17 cellular contexts compared by ENCODE assay signal in genomic region chr2:232133078-232133477, GRCh38.
DNase-seq lines count a peak whose midpoint lies in the region; ATAC-seq and TF ChIP-seq lines count a peak whose summit lies in the region.
"Had no signal": no experiment of that assay in that cellular context is flagged by ENCODE, and none has a peak within 500 bp of the region (broad histone marks: within the 10 kb centered on the region; RNA-seq: fewer than 3 reads in every experiment).

No MANE protein-coding gene starts in this region.

- no peak overlapping the region for H3K4me2 ChIP-seq in OCI-LY7 (ENCODE audit: low read length)

- no peaks in the 10 kb centered on the region for H3K9me3 ChIP-seq in cardiac muscle cell (ENCODE audit: low read depth)
- H3K9me3 ChIP-seq in OCI-LY7 (ENCODE audit: low read length) = no peaks in the 10 kb centered on the region
- no peaks in the 10 kb centered on the region for H3K9me3 ChIP-seq in esophagus squamous epithelium
- H3K9me3 ChIP-seq in right atrium auricular region = no peaks in the 10 kb centered on the region
- H3K9me3 ChIP-seq: body of pancreas had no signal

- BruUV-seq in OCI-LY7 (replicated peaks; lab: Mats Ljungman, UMichigan) = no TSS peak

- no peak for TF ChIP-seq POLR2A in esophagus squamous epithelium (IDR thresholded peaks at IDR 0.05)

- H3K27me3 ChIP-seq in cardiac muscle cell = no peaks in the 10 kb centered on the region
- H3K27me3 ChIP-seq in esophagus squamous epithelium = no peaks in the 10 kb centered on the region
- H3K27me3 ChIP-seq in right atrium auricular region = no peaks in the 10 kb centered on the region
- H3K27me3 ChIP-seq: body of pancreas had no signal

- H3K27me3 Mint-ChIP-seq in type B pancreatic cell = no peaks in the 10 kb centered on the region

- POLR2A ChIA-PET in OCI-LY7 (lab: Charles Lee) = no interaction called here

- CTCF ChIA-PET in OCI-LY7 (lab: Charles Lee; ENCODE audit: unreplicated experiment) = no interaction called here

- H2AFZ ChIP-seq in OCI-LY7 (ENCODE audit: low read length) = no peak overlapping the region

- H4K20me1 ChIP-seq in OCI-LY7 (ENCODE audit: insufficient read depth, low read length) = no peaks in the 10 kb centered on the region

- H3K4me1 Mint-ChIP-seq in type B pancreatic cell (ENCODE audit: unreplicated experiment) = peaks cover 4% of the 10 kb centered on the region

- H3K36me3 ChIP-seq in cardiac muscle cell (no peaks in the 10 kb centered on the region), OCI-LY7 (ENCODE audit: insufficient read depth, low read length) (no peaks in the 10 kb centered on the region), esophagus squamous epithelium (peaks cover 0 to 43% (median 0%) of the 10 kb centered on the region in 3 donors), right atrium auricular region (peaks cover 21% of the 10 kb centered on the region)

- H3K79me2 ChIP-seq in OCI-LY7 (ENCODE audit: insufficient read depth, low read depth, low read length) = no peaks in the 10 kb centered on the region

- no peaks in the 10 kb centered on the region for H3K9me3 Mint-ChIP-seq in type B pancreatic cell

- no peak for ATAC-seq in HG02678 (IDR thresholded peaks at IDR 0.05; ENCODE audit: unreplicated experiment)
- ATAC-seq: body of pancreas had no signal

- DNase-seq in cardiac muscle cell (ENCODE audit: low read depth in 1 of 2, low spot score in 1 of 2) (no peak), cardiac septum (ENCODE audit: low spot score) (no peak), OCI-LY7 (ENCODE audit: low spot score) (no peak), fibroblast of pulmonary artery (ENCODE audit: low read depth) (no peak), type B pancreatic cell (ENCODE audit: extremely low spot score, unreplicated experiment) (no peak), esophagus squamous epithelium (lab: John Stamatoyannopoulos, UW) (no peak), right atrium auricular region (ENCODE audit: low spot score) (no peak)
- DNase-seq: activated CD4-positive, alpha-beta T cell treated with anti-CD3 and anti-CD28 coated beads for 4 hours; body of pancreas; DMS79 treated with DMSO at 0.1 percent for 48 hours; KBM-7; NCI-H2081; stimulated activated CD4-positive, alpha-beta T cell treated with anti-CD3 and anti-CD28 coated beads, Interleukin-4, amount 100 ng/mL, for 4 hours; stimulated activated naive CD4-positive, alpha-beta T cell; SW 1271 had no signal

- H3K27ac Mint-ChIP-seq in type B pancreatic cell = no peak overlapping the region

- peaks cover 17% of the 10 kb centered on the region for H3K36me3 Mint-ChIP-seq in type B pancreatic cell

- no peak overlapping the region for H3K4me3 Mint-ChIP-seq in type B pancreatic cell

- H3K4me1 ChIP-seq in cardiac muscle cell (ENCODE audit: low read depth) = no peaks in the 10 kb centered on the region
- H3K4me1 ChIP-seq in OCI-LY7 (ENCODE audit: insufficient read depth, low read length, poor library complexity, severe bottlenecking) = peaks cover 14% of the 10 kb centered on the region
- peaks cover 0 to 33% (median 7%) of the 10 kb centered on the region in 3 donors for H3K4me1 ChIP-seq in esophagus squamous epithelium
- H3K4me1 ChIP-seq in right atrium auricular region = no peaks in the 10 kb centered on the region

- H3K9me2 ChIP-seq in OCI-LY7 (ENCODE audit: insufficient read depth, low read length) = no peaks in the 10 kb centered on the region

- TF ChIP-seq CTCF in cardiac muscle cell (IDR thresholded peaks at IDR 0.05; ENCODE audit: low read depth, low read length) = peak; percentile 14
- peak; percentile 37; the same call in 1 of the 2 replicates for TF ChIP-seq CTCF in OCI-LY7 (conservative IDR thresholded peaks at IDR 0.05; ENCODE audit: low read length)
- peak; percentile 17 for TF ChIP-seq CTCF in fibroblast of pulmonary artery (IDR thresholded peaks at IDR 0.05; ENCODE audit: low read length, missing control alignments)
- TF ChIP-seq CTCF in type B pancreatic cell (conservative IDR thresholded peaks at IDR 0.05) = peak; percentile 39
- peak in 1 of 6 experiments; percentile 27 for TF ChIP-seq CTCF in esophagus squamous epithelium (IDR thresholded peaks at IDR 0.05)
- no peak for TF ChIP-seq CTCF in right atrium auricular region (IDR thresholded peaks at IDR 0.05)

- WGBS in esophagus squamous epithelium, 2 donors = no CpG with 5 or more reads among the region's 1 CpG

- H3K4me3 ChIP-seq in cardiac muscle cell = no peak overlapping the region
- H3K4me3 ChIP-seq in OCI-LY7 (ENCODE audit: low read depth, low read length, poor library complexity, severe bottlenecking) = no peak overlapping the region
- no peak overlapping the region for H3K4me3 ChIP-seq in fibroblast of pulmonary artery (replicated peaks; ENCODE audit: low read depth, low read length)
- H3K4me3 ChIP-seq in esophagus squamous epithelium = no peak overlapping the region
- H3K4me3 ChIP-seq in right atrium auricular region = no peak overlapping the region
- H3K4me3 ChIP-seq: body of pancreas had no signal

- H3K27ac ChIP-seq in cardiac muscle cell = no peak overlapping the region
- H3K27ac ChIP-seq in OCI-LY7 (ENCODE audit: low read depth, low read length, poor library complexity, severe bottlenecking) = no peak overlapping the region
- H3K27ac ChIP-seq in esophagus squamous epithelium = no peak overlapping the region
- no peak overlapping the region for H3K27ac ChIP-seq in right atrium auricular region
- H3K27ac ChIP-seq: body of pancreas, epithelial cell of prostate had no signal

- intact Hi-C loops in cardiac septum (cut with DNase I) = no loop called here
- intact Hi-C loops in OCI-LY7 (cut with micrococcal nuclease; ENCODE audit: unreplicated experiment) = no loop called here
- intact Hi-C loops in esophagus squamous epithelium (cut with DNase I) = no loop called here

Comparison
In these comparisons a context has a peak if more than half of its experiments do, and no peak if none do; other contexts are left out.
1. CTCF ChIP-seq: peak in cardiac muscle cell (single experiment), OCI-LY7 (single experiment), fibroblast of pulmonary artery (single experiment) and type B pancreatic cell (single experiment); none in right atrium auricular region (0 of 2).